Comparison of ENCODE assay signal across 13 cellular contexts in the genomic region with DNA sequence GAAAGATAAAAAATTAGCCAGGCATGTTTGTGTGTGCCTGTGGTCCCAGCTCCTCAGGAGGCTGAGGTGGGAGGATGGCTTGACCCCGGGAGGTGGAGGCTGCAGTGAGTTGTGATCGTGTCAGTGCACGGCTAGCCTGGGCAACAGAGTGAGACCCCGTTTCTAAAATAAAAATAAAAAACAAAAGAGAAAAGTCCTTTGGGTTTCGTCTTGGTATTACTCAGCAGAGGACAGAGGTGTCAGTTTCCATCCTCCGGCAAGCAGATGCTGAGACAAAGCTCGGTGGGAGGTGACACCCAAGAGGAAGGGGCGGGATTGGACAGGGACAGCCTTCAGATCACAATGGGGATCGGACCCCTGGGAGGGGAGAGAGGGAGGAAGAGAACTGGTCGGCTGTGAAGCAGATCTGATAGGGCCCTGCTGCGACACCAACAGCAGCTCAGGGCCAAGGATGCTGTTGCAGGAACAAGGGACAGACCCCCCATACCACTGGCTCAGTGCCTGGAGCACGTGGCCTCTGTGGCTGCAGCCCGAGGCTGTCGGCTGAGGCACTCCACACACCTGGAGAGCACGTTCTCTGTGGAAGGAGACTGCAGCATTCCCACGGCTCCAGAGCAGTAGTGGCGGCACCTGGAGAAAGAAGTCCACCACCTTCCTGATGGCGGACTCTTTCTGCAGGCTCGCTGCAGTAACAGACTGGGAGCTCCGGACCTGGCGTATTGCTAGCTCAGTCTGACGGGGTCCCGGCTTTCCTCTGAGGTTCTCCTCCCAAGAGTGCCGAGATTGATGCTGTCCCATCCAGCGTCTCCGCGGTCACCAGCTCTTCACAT. TPM values are rescaled to one million over a fixed set of nuclear protein-coding genes. Genes with fewer than 3 reads are reported as not detected.
DNase-seq lines count a peak whose midpoint lies in the region; ATAC-seq, FAIRE-seq and TF ChIP-seq lines count a peak whose summit lies in the region.
"Had no signal": no experiment of that assay in that cellular context is flagged by ENCODE, and none has a peak within 500 bp of the region (broad histone marks: within the 10 kb centered on the region; RNA-seq: fewer than 3 reads in every experiment).

No MANE protein-coding gene starts in this region.

- H3K36me3 ChIP-seq in small intestine (ENCODE audit: control insufficient read depth in 2 of 2, insufficient read depth in 2 of 2, low read length in 2 of 2): no peaks in the 10 kb centered on the region
- H3K36me3 ChIP-seq: esophagus muscularis mucosa, thoracic aorta had no signal

- no peaks in the 10 kb centered on the region for H3K27me3 Mint-ChIP-seq in T-cell
- H3K27me3 Mint-ChIP-seq in stimulated activated memory B cell treated with anti-CD40 and anti-IgM and Interleukin-4, amounts not matched to agents 10 μg/mL and 1 μg/mL and 100 μg/mL, for 72 hours: no peaks in the 10 kb centered on the region

- H3K4me1 Mint-ChIP-seq in T-cell: peaks cover 71 to 77% (median 74%) of the 10 kb centered on the region in 3 donors
- peaks cover 83% of the 10 kb centered on the region for H3K4me1 Mint-ChIP-seq in stimulated activated memory B cell treated with anti-CD40 and anti-IgM and Interleukin-4, amounts not matched to agents 10 μg/mL and 1 μg/mL and 100 μg/mL, for 72 hours

- H3K4me1 ChIP-seq in small intestine (ENCODE audit: control insufficient read depth in 2 of 2, insufficient read depth in 1 of 2, low read depth in 1 of 2, low read length in 1 of 2): peaks cover 0 to 2% of the 10 kb centered on the region in 2 donors

- no peaks in the 10 kb centered on the region for H3K9me3 Mint-ChIP-seq in T-cell
- H3K9me3 Mint-ChIP-seq in stimulated activated memory B cell treated with anti-CD40 and anti-IgM and Interleukin-4, amounts not matched to agents 10 μg/mL and 1 μg/mL and 100 μg/mL, for 72 hours: no peaks in the 10 kb centered on the region

- peak overlapping the region; percentile 91 to 97 (median 95) for H3K4me3 Mint-ChIP-seq in T-cell
- peak overlapping the region; percentile 87 for H3K4me3 Mint-ChIP-seq in stimulated activated memory B cell treated with anti-CD40 and anti-IgM and Interleukin-4, amounts not matched to agents 10 μg/mL and 1 μg/mL and 100 μg/mL, for 72 hours

- intact Hi-C loops in left ventricle myocardium superior (cut with micrococcal nuclease) (no loop called here), cardiac septum (cut with DNase I) (no loop called here)

- peak overlapping the region; percentile 72 to 77 for H3K27ac Mint-ChIP-seq in T-cell
- H3K27ac Mint-ChIP-seq in stimulated activated memory B cell treated with anti-CD40 and anti-IgM and Interleukin-4, amounts not matched to agents 10 μg/mL and 1 μg/mL and 100 μg/mL, for 72 hours: peak overlapping the region; percentile 97

- FAIRE-seq in small intestine (lab: Jason Lieb, UNC): no peak

- CTCF ChIA-PET in T-cell (lab: Charles Lee): interaction anchor here in 1 of 2 donors (1.2 kb wide), 1 partner anchor 370 kb away, joined by 3 read pairs; the partner anchor contains the start of gene USP18

- no peaks in the 10 kb centered on the region for H3K9me3 ChIP-seq in small intestine (ENCODE audit: control insufficient read depth, low read depth)
- H3K9me3 ChIP-seq: esophagus muscularis mucosa, thoracic aorta had no signal

- H3K4me3 ChIP-seq in coronary artery: no peak overlapping the region
- no peak overlapping the region for H3K4me3 ChIP-seq in small intestine (ENCODE audit: low read depth in 1 of 2, low read length in 2 of 2)
- H3K4me3 ChIP-seq: esophagus muscularis mucosa, GM23248, skin epidermis, thoracic aorta had no signal

- POLR2A ChIA-PET in T-cell (lab: Charles Lee): no interaction called here

- H3K27ac ChIP-seq in coronary artery (no peak overlapping the region), small intestine (ENCODE audit: low read depth in 1 of 2, low read length in 1 of 2) (no peak overlapping the region)
- H3K27ac ChIP-seq: esophagus muscularis mucosa, GM23248, thoracic aorta had no signal

- DNase-seq in left ventricle myocardium superior (peak; percentile 22), cardiac septum (ENCODE audit: low spot score) (no peak), T-cell (no peak), NCI-H2029 treated with DMSO at 0.1 percent for 48 hours (lab: John Stamatoyannopoulos, UW) (no peak), coronary artery (ENCODE audit: low spot score) (no peak), small intestine (no peak)
- DNase-seq: activated effector memory CD4-positive, alpha-beta T cell treated with anti-CD3 and anti-CD28 coated beads, Interleukin-2, amount 50 U/mL, for 16 hours; GM23248 had no signal

- no peak for TF ChIP-seq CTCF in coronary artery (IDR thresholded peaks at IDR 0.05)

- ATAC-seq in left ventricle myocardium superior: no peak
- ATAC-seq in HG02642 (IDR thresholded peaks at IDR 0.05; ENCODE audit: poor library complexity, unreplicated experiment): peak; percentile 39
- no peak for ATAC-seq in T-cell (replicated peaks in 1 of 4)
- no peak for ATAC-seq in stimulated activated memory B cell treated with anti-CD40 and anti-IgM and Interleukin-4, amounts not matched to agents 10 μg/mL and 1 μg/mL and 100 μg/mL, for 72 hours

- WGBS in small intestine, 3 donors: 77 to 90% (median 80%) methylated on average over 27 of the region's 27 CpGs

- H3K27me3 ChIP-seq in small intestine (ENCODE audit: control insufficient read depth in 2 of 2, insufficient read depth in 2 of 2, low read length in 2 of 2): no peaks in the 10 kb centered on the region

- no peaks in the 10 kb centered on the region for H3K36me3 Mint-ChIP-seq in T-cell
- H3K36me3 Mint-ChIP-seq in stimulated activated memory B cell treated with anti-CD40 and anti-IgM and Interleukin-4, amounts not matched to agents 10 μg/mL and 1 μg/mL and 100 μg/mL, for 72 hours: peaks cover 9% of the 10 kb centered on the region

RNA-seq across cellular contexts. Expression of gene BID, which starts 5.2 kb away (rescaled TPM):
- total RNA-seq in left ventricle myocardium superior (25.4 TPM), cardiac septum (7.9 TPM), T-cell (10 to 100 TPM; 15.8 to 34.6 (median 28.5) TPM)
- polyA plus RNA-seq in small intestine: 10 to 100 TPM; 12.7 to 59.4 (median 15.1) TPM
